In genomic region chr10:93701903-93702277, GRCh38 we compare ENCODE assay signal across 8 cellular contexts. TPM values are rescaled to one million over a fixed set of nuclear protein-coding genes. Genes with fewer than 3 reads are reported as not detected.
DNase-seq lines count a peak whose midpoint lies in the region; ATAC-seq and TF ChIP-seq lines count a peak whose summit lies in the region.

No MANE protein-coding gene starts in this region.

- DNase-seq in AG04449 (ENCODE audit: low read depth, low spot score) (peak; percentile 7), GM13977 (ENCODE audit: low spot score) (peak; percentile 32), PC-9 (no peak), GM19238 (ENCODE audit: insufficient read length, low spot score) (no peak), NCI-H1436 (lab: John Stamatoyannopoulos, UW) (no peak)
- DNase-seq in effector memory CD8-positive, alpha-beta T cell, result peak in 1 of 3 experiments; percentile 33

- peak overlapping the region; percentile 84 for H3K27ac ChIP-seq in PC-9
- peak overlapping the region; percentile 95 for H3K27ac ChIP-seq in muscle layer of duodenum (ENCODE audit: low read length)

- no peak overlapping the region for H3K27ac Mint-ChIP-seq in effector memory CD8-positive, alpha-beta T cell

- peaks cover 10% of the 10 kb centered on the region; the same call in 1 of the 2 replicates for H3K79me2 ChIP-seq in PC-9 (ENCODE audit: low read depth)

- H3K4me1 ChIP-seq in PC-9 (replicated peaks; ENCODE audit: insufficient read depth) (0 out of 2 replicates have a peak, but pooled peaks cover 10% of the 10 kb centered on the region), muscle layer of duodenum (ENCODE audit: control insufficient read depth in 1 of 2, insufficient read depth in 2 of 2, low read length in 2 of 2) (peaks cover 0 to 16% of the 10 kb centered on the region in 2 donors)

- no peaks in the 10 kb centered on the region for H4K20me1 ChIP-seq in PC-9 (ENCODE audit: insufficient read depth)

- no peaks in the 10 kb centered on the region for H3K9me2 ChIP-seq in PC-9 (ENCODE audit: insufficient read depth)

- TF ChIP-seq CTCF in AG04449 (IDR thresholded peaks at IDR 0.05; ENCODE audit: insufficient read depth, low read length, missing control alignments), result no peak
- TF ChIP-seq CTCF in GM13977 (IDR thresholded peaks at IDR 0.05; ENCODE audit: extremely low read depth, insufficient read depth, missing control alignments), result no peak
- TF ChIP-seq CTCF in PC-9 (conservative IDR thresholded peaks at IDR 0.05), result no peak

- intact Hi-C loops in PC-9 (cut with micrococcal nuclease; ENCODE audit: unreplicated experiment), result loop anchor here (1.0 to 5.0 kb wide), 2 partner anchors 45 to 114 kb away; no protein-coding TSS in a partner anchor

- H3K36me3 Mint-ChIP-seq in effector memory CD8-positive, alpha-beta T cell (ENCODE audit: insufficient read depth), result peaks cover 10% of the 10 kb centered on the region

- POLR2A ChIA-PET in AG04449 (lab: Yijun Ruan, JAX), result interaction anchor here (0.7 to 1.6 kb wide), 4 partner anchors 24 to 147 kb away, joined by 3 to 6 read pairs (median 4); no protein-coding TSS in a partner anchor
- POLR2A ChIA-PET in PC-9 (lab: Charles Lee; ENCODE audit: unreplicated experiment), result no interaction called here

- CTCF ChIA-PET in AG04449 (lab: Yijun Ruan, JAX) (interaction anchor here (1.0 to 6.2 kb wide), 13 partner anchors 13 to 618 kb away, joined by 3 to 81 read pairs (median 3); no protein-coding TSS in a partner anchor), PC-9 (lab: Charles Lee) (interaction anchor here (0.7 to 2.0 kb wide), 2 partner anchors 114 to 1155 kb away, joined by 7 to 17 read pairs; no protein-coding TSS in a partner anchor)

- H3K9me3 Mint-ChIP-seq in effector memory CD8-positive, alpha-beta T cell, result no peaks in the 10 kb centered on the region

- in situ Hi-C loops in GM13977 (cut with MboI; ENCODE audit: low pct_unique_long_range_greater_than_20kb, low sequenced_read_pairs, unreplicated experiment), result no loop called here

- H3K27me3 ChIP-seq in PC-9 (ENCODE audit: insufficient read depth, low read depth) (no peaks in the 10 kb centered on the region), muscle layer of duodenum (ENCODE audit: low read depth, low read length) (no peaks in the 10 kb centered on the region)

- peaks cover 15% of the 10 kb centered on the region; the same call in 1 of the 2 replicates for H3K36me3 ChIP-seq in PC-9 (ENCODE audit: low read depth)
- peaks cover 7 to 10% of the 10 kb centered on the region in 2 donors for H3K36me3 ChIP-seq in muscle layer of duodenum (ENCODE audit: control insufficient read depth in 1 of 2, insufficient read depth in 2 of 2, low read length in 2 of 2)

- BruUV-seq in PC-9 (replicated peaks; lab: Mats Ljungman, UMichigan), result no TSS peak

- peaks cover 6% of the 10 kb centered on the region; the same call in 1 of the 2 replicates for H3F3A ChIP-seq in PC-9 (ENCODE audit: insufficient read depth, low read depth)

- H2AFZ ChIP-seq in PC-9, result peak overlapping the region; percentile 97

- peak overlapping the region; percentile 90 for H3K4me2 ChIP-seq in PC-9

- H3K4me1 Mint-ChIP-seq in effector memory CD8-positive, alpha-beta T cell (ENCODE audit: low read depth in 2 of 2), result peaks cover 7 to 19% of the 10 kb centered on the region in 2 donors

- ATAC-seq in HG02938 (IDR thresholded peaks at IDR 0.05; ENCODE audit: unreplicated experiment), result peak; percentile 23
- peak; percentile 7 for ATAC-seq in effector memory CD8-positive, alpha-beta T cell (replicated peaks)

- H3K9me3 ChIP-seq in PC-9 (ENCODE audit: insufficient read depth, low read depth) (no peaks in the 10 kb centered on the region), muscle layer of duodenum (ENCODE audit: control insufficient read depth in 1 of 2, low read length in 2 of 2) (no peaks in the 10 kb centered on the region)

- no peaks in the 10 kb centered on the region for H3K27me3 Mint-ChIP-seq in effector memory CD8-positive, alpha-beta T cell

- H3K4me3 ChIP-seq in AG04449 (ENCODE audit: low read depth, low read length), result peak overlapping the region; percentile 86
- H3K4me3 ChIP-seq in PC-9, result peak overlapping the region; percentile 77
- peak overlapping the region; percentile 65 to 79 for H3K4me3 ChIP-seq in muscle layer of duodenum (ENCODE audit: low read depth in 1 of 2, low read length in 2 of 2)

- H3K4me3 Mint-ChIP-seq in effector memory CD8-positive, alpha-beta T cell, result no peak overlapping the region

RNA-seq across cellular contexts. Expression of gene FRA10AC1, which starts 0.5 kb away (rescaled TPM):
- total RNA-seq in PC-9 (2021), result 5.4 and 10.4 TPM in 2 replicates

RNA-seq across cellular contexts. Expression of gene LGI1, which starts 55.8 kb away (rescaled TPM):
- total RNA-seq in PC-9 (2021), result not detected in 2 replicates

Comparison
In these comparisons a context has a peak if more than half of its experiments do, and no peak if none do; other contexts are left out.
1. DNase-seq: peak in AG04449 (single experiment) and GM13977 (single experiment); none in PC-9 (0 of 2), GM19238 (single experiment) and NCI-H1436 (single experiment).
2. Peak in every context shown above with its lines, with median percentiles within 50 percentile points of each other: H3K4me3 ChIP-seq.